20 cellular contexts compared by ENCODE assay signal in genomic region chr12:98885778-98886177, GRCh38.
DNase-seq lines count a peak whose midpoint lies in the region; ATAC-seq, FAIRE-seq and TF ChIP-seq lines count a peak whose summit lies in the region.
"Had no signal": no experiment of that assay in that cellular context is flagged by ENCODE, and none has a peak within 500 bp of the region (broad histone marks: within the 10 kb centered on the region; RNA-seq: fewer than 3 reads in every experiment).

No MANE protein-coding gene starts in this region.

- H3K56ac ChIP-seq in H1 (replicated peaks; ENCODE audit: insufficient read length, low read depth, low read length) (no peak overlapping the region), mesendoderm (ENCODE audit: low read length) (no peak overlapping the region)

- no peak overlapping the region for H2BK5ac ChIP-seq in H1 (ENCODE audit: low read depth, low read length)
- no peak overlapping the region for H2BK5ac ChIP-seq in mesendoderm (ENCODE audit: low read length)

- H3K36me3 ChIP-seq in H1 (ENCODE audit: control insufficient read depth in 2 of 4, insufficient read depth in 4 of 4, low read length in 3 of 4) (no peaks in the 10 kb centered on the region), mesendoderm (ENCODE audit: control insufficient read depth, insufficient read depth, low read length) (no peaks in the 10 kb centered on the region)

- WGBS in H1 (ENCODE audit: extremely low coverage in 1 of 2, insufficient coverage in 1 of 2, insufficient read length in 1 of 2, insufficient replicate concordance in 2 of 2, low coverage in 1 of 2, low lambda C conversion rate in 2 of 2, missing lambda C conversion rate in 1 of 2), 2 experiments: 50% methylated on average over 2 of the region's 2 CpGs; no CpG with 5 or more reads in 1 of the 2 experiments
- no CpG with 5 or more reads among the region's 2 CpGs for WGBS in mesendoderm (ENCODE audit: extremely low coverage, insufficient coverage, low lambda C conversion rate)

- CTCF ChIA-PET in WTC11 (lab: Charles Lee): no interaction called here
- CTCF ChIA-PET in H1 (lab: Charles Lee; ENCODE audit: partially characterized antibody): interaction anchor here (1.0 kb wide), 1 partner anchor 186 kb away, joined by 3 read pairs; no protein-coding TSS in a partner anchor

- no peak overlapping the region for H3K14ac ChIP-seq in H1 (ENCODE audit: insufficient read length)

- H3K4me3 ChIP-seq in H1 (ENCODE audit: extremely low read depth in 1 of 4, insufficient read depth in 2 of 4, low read depth in 3 of 4, low read length in 4 of 4) (peak overlapping the region in 1 of 4 experiments; percentile 24; a peak in 1 of 8 replicates), mesendoderm (ENCODE audit: low read length) (no peak overlapping the region)
- H3K4me3 ChIP-seq: K562 had no signal

- H3K18ac ChIP-seq in H1 (ENCODE audit: extremely low read depth, low read length) (no peak overlapping the region), mesendoderm (ENCODE audit: low read length) (peak overlapping the region; percentile 5)

- DNase-seq in WTC11 (ENCODE audit: low spot score): no peak
- DNase-seq in H1 (ENCODE audit: low read depth in 1 of 2, low spot score in 2 of 2): no peak
- DNase-seq in mesendoderm: peak; percentile 32
- no peak for DNase-seq in AG08395 (ENCODE audit: low spot score)
- no peak for DNase-seq in glomerular visceral epithelial cell (ENCODE audit: extremely low spot score)
- no peak for DNase-seq in D341Med (ENCODE audit: low spot score)
- DNase-seq: ACHN; AML-193; CD4-positive, alpha-beta T cell; DMS79 treated with DMSO at 0.1 percent for 48 hours; GF-D8; GOT3; HCEC 1CT; IMR-90 had no signal

- H3K4me2 ChIP-seq in H1 (ENCODE audit: insufficient read depth in 1 of 2, low read depth in 2 of 2, low read length in 2 of 2): peak overlapping the region in 1 of 2 experiments; percentile 19; a peak in 1 of 4 replicates
- H3K4me2 ChIP-seq in mesendoderm (ENCODE audit: low read length): peak overlapping the region; percentile 20

- no peaks in the 10 kb centered on the region for H3K79me1 ChIP-seq in H1 (ENCODE audit: low read depth, low read length)
- no peaks in the 10 kb centered on the region for H3K79me1 ChIP-seq in mesendoderm (ENCODE audit: low read length)

- no peaks in the 10 kb centered on the region for H3K9me3 ChIP-seq in H1 (ENCODE audit: insufficient read depth in 2 of 2, low read depth in 1 of 2, low read length in 1 of 2)

- H3K27me3 Mint-ChIP-seq in WTC11 (ENCODE audit: low read depth): peaks cover 48% of the 10 kb centered on the region

- H4K8ac ChIP-seq in H1 (ENCODE audit: extremely low read depth, insufficient read depth, low read length): no peak overlapping the region
- no peak overlapping the region for H4K8ac ChIP-seq in mesendoderm (ENCODE audit: low read depth, low read length)

- no peak for FAIRE-seq in H1 (lab: Jason Lieb, UNC)
- FAIRE-seq: A204.1, HTR-8/SVneo, K562 had no signal

- no peaks in the 10 kb centered on the region for H3K79me2 ChIP-seq in H1 (ENCODE audit: control insufficient read depth in 1 of 2, insufficient read depth in 2 of 2, low read length in 2 of 2)
- H3K79me2 ChIP-seq in mesendoderm (ENCODE audit: control insufficient read depth, insufficient read depth, low read length): no peaks in the 10 kb centered on the region

- no peak overlapping the region for H3K4ac ChIP-seq in H1 (replicated peaks; ENCODE audit: insufficient read length, low read depth, low read length)
- H3K4ac ChIP-seq in mesendoderm (ENCODE audit: low read depth, low read length): no peak overlapping the region

- TF ChIP-seq EP300 in H1 (IDR thresholded peaks at IDR 0.05; ENCODE audit: borderline replicate concordance in 1 of 2, low read depth in 2 of 2, low read length in 2 of 2): no peak

- no peak overlapping the region for H4K91ac ChIP-seq in H1 (replicated peaks; ENCODE audit: insufficient read length, low read length)

- H2BK120ac ChIP-seq in H1 (replicated peaks; ENCODE audit: low read depth, low read length) (no peak overlapping the region), mesendoderm (ENCODE audit: low read depth, low read length) (no peak overlapping the region)

- no peak overlapping the region for H4K5ac ChIP-seq in H1 (ENCODE audit: insufficient read length, low read depth, low read length)
- no peak overlapping the region for H4K5ac ChIP-seq in mesendoderm (ENCODE audit: low read length)

- no peak overlapping the region for H2BK12ac ChIP-seq in H1 (ENCODE audit: low read depth, low read length)

- H3K36me3 Mint-ChIP-seq in WTC11: no peaks in the 10 kb centered on the region

- H3K4me3 Mint-ChIP-seq in WTC11: peak overlapping the region; percentile 38
- H3K4me3 Mint-ChIP-seq: CD4-positive, alpha-beta T cell had no signal

- POLR2A ChIA-PET in WTC11 (lab: Charles Lee) (no interaction called here), H1 (lab: Charles Lee; ENCODE audit: partially characterized antibody) (no interaction called here)

- TF ChIP-seq POLR2A in H1 (IDR thresholded peaks at IDR 0.05; ENCODE audit: control extremely low read depth in 1 of 2, low read depth in 2 of 2, low read length in 2 of 2): no peak

- peaks cover 0 to 4% (median 0%) of the 10 kb centered on the region in 4 experiments; a peak in 1 of 7 replicates for H3K4me1 ChIP-seq in H1 (replicated peaks in 1 of 4; ENCODE audit: control insufficient read depth in 3 of 4, insufficient read depth in 4 of 4, low read length in 3 of 4)
- H3K4me1 ChIP-seq in mesendoderm (ENCODE audit: control insufficient read depth, low read depth, low read length): peaks cover 3% of the 10 kb centered on the region

- H3K27ac ChIP-seq in H1 (ENCODE audit: low read depth, low read length): no peak overlapping the region
- peak overlapping the region; percentile 62 for H3K27ac ChIP-seq in mesendoderm (ENCODE audit: low read depth, low read length)
- H3K27ac ChIP-seq in temporal lobe (ENCODE audit: low read depth, low read length): peak overlapping the region; percentile 41
- H3K27ac ChIP-seq: C4-2B had no signal

- no peak overlapping the region for H3K27ac Mint-ChIP-seq in WTC11
- H3K27ac Mint-ChIP-seq: CD4-positive, alpha-beta T cell had no signal

- TF ChIP-seq RAD21 in H1 (IDR thresholded peaks at IDR 0.05 in 1 of 2, conservative IDR thresholded peaks at IDR 0.05 in 1 of 2; ENCODE audit: low read depth in 2 of 2, low read length in 2 of 2): no peak

- TF ChIP-seq CTCF in WTC11 (IDR thresholded peaks at IDR 0.05): no peak
- TF ChIP-seq CTCF in H1 (IDR thresholded peaks at IDR 0.05; ENCODE audit: control extremely low read depth in 1 of 3, insufficient read depth in 1 of 3, low read depth in 1 of 3, low read length in 3 of 3): no peak

- H3K23me2 ChIP-seq in H1 (ENCODE audit: low read depth, low read length): no peaks in the 10 kb centered on the region

- no peak overlapping the region for H2AK5ac ChIP-seq in H1 (ENCODE audit: low read depth, low read length)
- no peak overlapping the region for H2AK5ac ChIP-seq in mesendoderm (ENCODE audit: low read length)

- no peak overlapping the region; the same call in 1 of the 2 replicates for H2AFZ ChIP-seq in H1 (ENCODE audit: low read length)

- H3K27me3 ChIP-seq in H1 (replicated peaks in 1 of 4; ENCODE audit: control insufficient read depth in 3 of 4, extremely low read depth in 1 of 4, insufficient read depth in 3 of 4, low read length in 3 of 4) (peaks cover 0 to 1% (median 0%) of the 10 kb centered on the region in 4 experiments; a peak in 1 of 7 replicates), mesendoderm (ENCODE audit: insufficient read depth, low read length, poor library complexity) (no peaks in the 10 kb centered on the region)

- peaks cover 15% of the 10 kb centered on the region for H3K4me1 Mint-ChIP-seq in WTC11

- no peaks in the 10 kb centered on the region for H4K20me1 ChIP-seq in H1 (replicated peaks in 1 of 2; ENCODE audit: control insufficient read depth in 1 of 2, insufficient read depth in 2 of 2, low read length in 2 of 2)

- H3K23ac ChIP-seq in H1 (ENCODE audit: insufficient read length): no peak overlapping the region
- no peak overlapping the region for H3K23ac ChIP-seq in mesendoderm (ENCODE audit: low read length)

- H3K9me3 Mint-ChIP-seq in WTC11: no peaks in the 10 kb centered on the region
- H3K9me3 Mint-ChIP-seq: CD4-positive, alpha-beta T cell had no signal

- no peak overlapping the region for H2BK15ac ChIP-seq in H1 (ENCODE audit: low read length)
- no peak overlapping the region for H2BK15ac ChIP-seq in mesendoderm (replicated peaks; ENCODE audit: low read depth)

- H3K9ac ChIP-seq in H1 (replicated peaks in 1 of 4; ENCODE audit: extremely low read depth in 1 of 4, low read depth in 3 of 4, low read length in 3 of 4) (no peak overlapping the region), mesendoderm (ENCODE audit: low read length) (peak overlapping the region; percentile 9)

- ATAC-seq in WTC11: peak; percentile 59
- no peak for ATAC-seq in HG02763 (IDR thresholded peaks at IDR 0.05; ENCODE audit: unreplicated experiment)
- ATAC-seq: K562 had no signal

- no peak overlapping the region for H2BK20ac ChIP-seq in H1 (ENCODE audit: low read length)

TF ChIP-seq in WTC11, 78 proteins besides CTCF, POLR2A, EP300 and RAD21 (continues in another document):
- no peak for TF ChIP-seq TEAD1 (CRISPR knock-in tag; IDR thresholded peaks at IDR 0.05)
- TF ChIP-seq FOXP1 (CRISPR knock-in tag; IDR thresholded peaks at IDR 0.05; ENCODE audit: borderline replicate concordance): no peak
- TF ChIP-seq SP1 (CRISPR knock-in tag; conservative IDR thresholded peaks at IDR 0.05): no peak
- no peak for TF ChIP-seq ESRRA (CRISPR knock-in tag; IDR thresholded peaks at IDR 0.05; ENCODE audit: borderline replicate concordance)

TF ChIP-seq in H1, 55 proteins besides CTCF, POLR2A, EP300 and RAD21:
- TF ChIP-seq TEAD4 (IDR thresholded peaks at IDR 0.05; ENCODE audit: low read depth, low read length) (peak; percentile 63), EGR1 (IDR thresholded peaks at IDR 0.05; ENCODE audit: borderline replicate concordance, low read depth, low read length) (0 out of 2 replicates have a peak, but pooled peaks have one; percentile 24), BACH1 (IDR thresholded peaks at IDR 0.05; ENCODE audit: low read length) (no peak), CHD2 (IDR thresholded peaks at IDR 0.05; ENCODE audit: low read length) (no peak), KDM4A (IDR thresholded peaks at IDR 0.05; ENCODE audit: low read depth, low read length, severe bottlenecking) (no peak), BRCA1 (IDR thresholded peaks at IDR 0.05; ENCODE audit: low read depth, low read length) (no peak), SIX5 (IDR thresholded peaks at IDR 0.05; ENCODE audit: low read depth, low read length) (no peak), NANOG (IDR thresholded peaks at IDR 0.05; ENCODE audit: insufficient read depth, low read depth, low read length, poor library complexity, severe bottlenecking) (no peak), ASH2L (IDR thresholded peaks at IDR 0.05; ENCODE audit: low read length) (no peak), CEBPB (IDR thresholded peaks at IDR 0.05; ENCODE audit: low read depth, low read length) (no peak), CREB1 (IDR thresholded peaks at IDR 0.05) (no peak)

Comparison
In these comparisons a context has a peak if more than half of its experiments do, and no peak if none do; other contexts are left out.
1. Of the 9 proteins assayed by ChIP-seq in both WTC11 and H1: peak only in WTC11: none; only in H1: TEAD4; in both: none; in neither: 8.